Comparison of ENCODE assay signal across 2 cellular contexts in the genomic region with DNA sequence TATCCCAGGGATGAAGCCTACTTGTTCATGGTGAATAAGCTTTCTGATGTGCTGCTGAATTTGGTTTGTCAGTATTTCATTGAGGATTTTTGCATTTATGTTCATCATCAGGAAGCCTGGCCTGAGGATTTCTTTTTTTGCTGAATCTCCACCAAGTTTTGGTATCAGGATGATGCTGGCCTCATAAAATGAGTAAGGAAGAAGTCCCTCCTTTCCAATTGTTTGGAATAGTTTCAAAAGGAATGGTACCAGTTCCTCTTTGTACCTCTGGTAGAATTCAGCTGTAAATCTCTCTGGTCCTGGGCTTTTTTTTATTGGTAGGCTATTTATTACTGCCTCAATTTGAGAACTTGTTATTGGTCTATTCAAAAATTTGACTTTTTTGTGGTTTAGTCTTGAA. TPM values are rescaled to one million over a fixed set of nuclear protein-coding genes. Genes with fewer than 3 reads are reported as not detected.
"Had no signal": no experiment of that assay in that cellular context is flagged by ENCODE, and none has a peak within 500 bp of the region (broad histone marks: within the 10 kb centered on the region; RNA-seq: fewer than 3 reads in every experiment).

No MANE protein-coding gene starts in this region.

RNA-seq across cellular contexts. Expression of a gene that starts 51.4 kb away (rescaled TPM):
- total RNA-seq: G401, GM12878 had no signal
